8 cellular contexts compared by ENCODE assay signal in genomic region chr19:3034845-3035541, GRCh38.
DNase-seq lines count a peak whose midpoint lies in the region; ATAC-seq lines count a peak whose summit lies in the region.

No MANE protein-coding gene starts in this region.

- peak overlapping the region; percentile 32 for H3K4me3 ChIP-seq in NT2/D1 (ENCODE audit: insufficient read length, low read depth)
- H3K4me3 ChIP-seq in adipocyte (ENCODE audit: low read length) = peak overlapping the region; percentile 80
- H3K4me3 ChIP-seq in iPS-18c (ENCODE audit: insufficient read depth, low read depth, low read length) = peak overlapping the region; percentile 69

- H3K4me1 ChIP-seq in NT2/D1 (ENCODE audit: insufficient read depth, insufficient read length) = peaks cover 9% of the 10 kb centered on the region
- peaks cover 11% of the 10 kb centered on the region for H3K4me1 ChIP-seq in adipocyte (ENCODE audit: control insufficient read depth, insufficient read depth, low read length)

- H3K9ac ChIP-seq in NT2/D1 (ENCODE audit: insufficient read length, low read depth) (peak overlapping the region; percentile 76), adipocyte (ENCODE audit: low read length) (peak overlapping the region; percentile 84)

- peak; percentile 55 for DNase-seq in activated CD4-positive, CD25-positive, alpha-beta regulatory T cell treated with anti-CD3 and anti-CD28 coated beads, Interleukin-2, amount 50 U/mL, for 72 hours
- DNase-seq in activated CD4-positive, CD25-positive, alpha-beta regulatory T cell (lab: John Stamatoyannopoulos, UW) = no peak
- DNase-seq in NT2/D1 (ENCODE audit: low read depth, low spot score) = no peak
- peak; percentile 41 for DNase-seq in adipocyte (ENCODE audit: low read depth)
- peak; percentile 54 to 63 for DNase-seq in stimulated activated CD4-positive, alpha-beta T cell treated with anti-CD3 and anti-CD28 coated beads, Interleukin-2, amount 100 ng/mL, for 24 hours
- no peak for DNase-seq in SHP77 (lab: John Stamatoyannopoulos, UW)

- H3K9me3 ChIP-seq in NT2/D1 (ENCODE audit: insufficient read depth, low read length) (no peaks in the 10 kb centered on the region), adipocyte (ENCODE audit: control insufficient read depth, low read length) (no peaks in the 10 kb centered on the region), iPS-18c (ENCODE audit: control insufficient read depth, insufficient read depth, low read length) (no peaks in the 10 kb centered on the region)

- H3K36me3 ChIP-seq in NT2/D1 (ENCODE audit: insufficient read depth, insufficient read length, low read length) = no peaks in the 10 kb centered on the region
- no peaks in the 10 kb centered on the region for H3K36me3 ChIP-seq in adipocyte (ENCODE audit: control insufficient read depth, insufficient read depth, low read length, severe bottlenecking)

- H3K27me3 ChIP-seq in NT2/D1 (ENCODE audit: insufficient read depth, insufficient read length) (peaks cover 80% of the 10 kb centered on the region), adipocyte (replicated peaks; ENCODE audit: control insufficient read depth, insufficient read depth, low read length) (peaks cover 10% of the 10 kb centered on the region)

- no peak for ATAC-seq in HG02623 (IDR thresholded peaks at IDR 0.05; ENCODE audit: unreplicated experiment)

Comparison
In these comparisons a context has a peak if more than half of its experiments do, and no peak if none do; other contexts are left out.
1. DNase-seq: peak in activated CD4-positive, CD25-positive, alpha-beta regulatory T cell treated with anti-CD3 and anti-CD28 coated beads, Interleukin-2, amount 50 U/mL, for 72 hours (single experiment), adipocyte (single experiment) and stimulated activated CD4-positive, alpha-beta T cell treated with anti-CD3 and anti-CD28 coated beads, Interleukin-2, amount 100 ng/mL, for 24 hours (2 of 2); none in activated CD4-positive, CD25-positive, alpha-beta regulatory T cell (0 of 4), NT2/D1 (single experiment) and SHP77 (0 of 2).
2. Peak in every context shown above with its lines, with median percentiles within 50 percentile points of each other: H3K4me3 ChIP-seq.